ENCODE assay signal across 8 cellular contexts in genomic region chr2:238203104-238203972, GRCh38. TPM values are rescaled to one million over a fixed set of nuclear protein-coding genes. Genes with fewer than 3 reads are reported as not detected.
A peak's percentile ranks its signal among the peaks of the same experiment; 100 is the strongest.
DNase-seq lines count a peak whose midpoint lies in the region; ATAC-seq and TF ChIP-seq lines count a peak whose summit lies in the region.

Gene ILKAP, minus strand, starts transcription at chr2:238203695. Its CDS starts 142 bp downstream, at chr2:238203553.

- peaks cover 22% of the 10 kb centered on the region for H3K4me1 Mint-ChIP-seq in progenitor cell of endocrine pancreas (ENCODE audit: low read depth)

- H3K27ac ChIP-seq in adrenal gland: peak within 1 kb of the TSS in 4 of 5 donors; percentile 78 to 99 (median 88)
- peak within 1 kb of the TSS; percentile 78 to 99 (median 92) for H3K27ac ChIP-seq in heart right ventricle
- H3K27ac ChIP-seq in upper lobe of right lung: peak within 1 kb of the TSS; percentile 89

- H3K4me3 ChIP-seq in adrenal gland (peak within 1 kb of the TSS in 3 of 4 donors; percentile 61 to 100 (median 66)), heart right ventricle (peak within 1 kb of the TSS; percentile 33 to 81 (median 72)), upper lobe of right lung (peak within 1 kb of the TSS; percentile 74)

- peaks cover 3% of the 10 kb centered on the region for H3K36me3 Mint-ChIP-seq in progenitor cell of endocrine pancreas (ENCODE audit: insufficient read depth)

- peaks cover 21 to 32% of the 10 kb centered on the region in 2 donors for H3K4me1 ChIP-seq in adrenal gland (replicated peaks in 1 of 2)
- peaks cover 9 to 46% (median 30%) of the 10 kb centered on the region in 9 donors for H3K4me1 ChIP-seq in heart right ventricle
- H3K4me1 ChIP-seq in upper lobe of right lung: peaks cover 25% of the 10 kb centered on the region

- intact Hi-C loops in T-helper 1 cell treated with Interleukin-12 subunit alpha and Interleukin-12 subunit beta and Interleukin-4 antibody, amounts not matched to agents 30 ng/mL and 1 ng/mL, for 36 hours (cut with micrococcal nuclease): loop anchor here (1.0 to 5.0 kb wide), 8 partner anchors 28 to 501 kb away; partner anchors contain the start of genes ASB1, HES6 and PER2
- intact Hi-C loops in adrenal gland (cut with DNase I): no loop called here
- intact Hi-C loops in heart right ventricle (cut with DNase I): no loop called here
- intact Hi-C loops in upper lobe of right lung (cut with DNase I): no loop called here

- peak; percentile 95 for ATAC-seq in HG02798 (IDR thresholded peaks at IDR 0.05; ENCODE audit: poor library complexity, unreplicated experiment)
- ATAC-seq in heart right ventricle: peak; percentile 98 to 99 (median 98)
- peak; percentile 99 for ATAC-seq in upper lobe of right lung

- H3K4me3 Mint-ChIP-seq in progenitor cell of endocrine pancreas (ENCODE audit: low read depth): peak within 1 kb of the TSS; percentile 83

- H3K36me3 ChIP-seq in adrenal gland (replicated peaks in 1 of 2) (no peaks in the 10 kb centered on the region), heart right ventricle (no peaks in the 10 kb centered on the region), upper lobe of right lung (no peaks in the 10 kb centered on the region)

- in situ Hi-C loops in GM13976 (cut with MboI; ENCODE audit: low sequenced_read_pairs, unreplicated experiment): no loop called here

- TF ChIP-seq POLR2A in adrenal gland (IDR thresholded peaks at IDR 0.05): peak; percentile 83 to 92

- peak within 1 kb of the TSS; percentile 90 for H3K27ac Mint-ChIP-seq in progenitor cell of endocrine pancreas

- H3K9me3 ChIP-seq in adrenal gland (replicated peaks in 1 of 3) (no peaks in the 10 kb centered on the region), heart right ventricle (no peaks in the 10 kb centered on the region), upper lobe of right lung (no peaks in the 10 kb centered on the region)

- peak; percentile 100 for DNase-seq in GM13976 (ENCODE audit: low spot score)
- peak; percentile 92 for DNase-seq in NCI-H146 (lab: John Stamatoyannopoulos, UW)
- DNase-seq in adrenal gland: peak; percentile 89 to 92 (median 91)
- DNase-seq in heart right ventricle: peak; percentile 87 to 92
- DNase-seq in progenitor cell of endocrine pancreas (ENCODE audit: low spot score, unreplicated experiment): peak; percentile 83
- peak; percentile 96 for DNase-seq in upper lobe of right lung

- H3K27me3 Mint-ChIP-seq in progenitor cell of endocrine pancreas: no peaks in the 10 kb centered on the region

- peaks cover 8% of the 10 kb centered on the region for H3K9me3 Mint-ChIP-seq in progenitor cell of endocrine pancreas (ENCODE audit: low read depth)

- H3K27me3 ChIP-seq in adrenal gland (no peaks in the 10 kb centered on the region), heart right ventricle (no peaks in the 10 kb centered on the region), upper lobe of right lung (no peaks in the 10 kb centered on the region)

- TF ChIP-seq CTCF in GM13976 (IDR thresholded peaks at IDR 0.05; ENCODE audit: borderline replicate concordance, control extremely low read depth, extremely low read depth, insufficient read depth, missing control alignments) (no peak), adrenal gland (IDR thresholded peaks at IDR 0.05) (peak in 1 of 6 experiments; percentile 1), heart right ventricle (IDR thresholded peaks at IDR 0.05) (no peak), progenitor cell of endocrine pancreas (IDR thresholded peaks at IDR 0.05; ENCODE audit: unreplicated experiment) (no peak), upper lobe of right lung (IDR thresholded peaks at IDR 0.05) (no peak)

- WGBS in adrenal gland, 4 donors: 0 to 1% (median 0%) methylated on average over 58 to 119 of the region's 123 CpGs; no CpG with 5 or more reads in 1 of the 4 donors
- 0 to 1% methylated on average over 75 to 123 of the region's 123 CpGs for WGBS in heart right ventricle, 2 donors

RNA-seq across cellular contexts. Expression of gene ILKAP, which starts in this region (rescaled TPM):
- total RNA-seq in T-helper 1 cell treated with Interleukin-12 subunit alpha and Interleukin-12 subunit beta and Interleukin-4 antibody, amounts not matched to agents 30 ng/mL and 1 ng/mL, for 36 hours: 70.2 and 74.8 TPM in 2 replicates
- 10 to 100 TPM; 12.3 to 37.3 (median 26.1) TPM for total RNA-seq in adrenal gland
- polyA plus RNA-seq in adrenal gland: 100 to 1,000 TPM in 2 of 3 donors, 10 to 100 TPM in 1; 17.8 to 131 (median 110) TPM
- total RNA-seq in heart right ventricle: 10 to 100 TPM; 19.6 to 31.0 (median 24.2) TPM
- polyA plus RNA-seq in heart right ventricle: 10 to 100 TPM; 38.0 to 83.9 TPM
- total RNA-seq in progenitor cell of endocrine pancreas: 50.3 and 56.3 TPM in 2 replicates
- total RNA-seq in upper lobe of right lung: 47.2 TPM

Comparison
In these comparisons a context has a peak if more than half of its experiments do, and no peak if none do; other contexts are left out.
1. Peak in every context shown above with its lines: DNase-seq, ATAC-seq, H3K4me3 ChIP-seq and H3K27ac ChIP-seq.